33 cellular contexts compared by ENCODE assay signal in genomic region chr5:110018509-110018908, GRCh38.
"Had no signal": no experiment of that assay in that cellular context is flagged by ENCODE, and none has a peak within 500 bp of the region (broad histone marks: within the 10 kb centered on the region; RNA-seq: fewer than 3 reads in every experiment).

No MANE protein-coding gene starts in this region.

- ATAC-seq: activated CD4-positive, CD25-positive, alpha-beta regulatory T cell treated with anti-CD3 and anti-CD28 coated beads, Interleukin-2, amount 50 U/mL, for 24 hours; activated CD8-positive, alpha-beta T cell treated with anti-CD3 and anti-CD28 coated beads for 36 hours; activated T-cell treated with anti-CD3 and anti-CD28 coated beads, Interleukin-2, amount 50 U/mL, for 4 hours; activated T-helper 17 cell treated with anti-CD3 and anti-CD28 coated beads, Interleukin-2, amount 50 U/mL, for 72 hours; effector memory CD8-positive, alpha-beta T cell; foreskin keratinocyte; gastrocnemius medialis; T-helper 17 cell had no signal

- H3K27ac ChIP-seq: brain microvascular endothelial cell, coronary artery, esophagus muscularis mucosa, foreskin keratinocyte, gastrocnemius medialis, WERI-Rb-1 had no signal

- H3K9me3 ChIP-seq: esophagus muscularis mucosa, gastrocnemius medialis had no signal

- H3K4me3 Mint-ChIP-seq: activated B cell treated with CpG ODN at 0.5 μM for 24 hours; activated CD8-positive, alpha-beta T cell treated with anti-CD3 and anti-CD28 coated beads for 36 hours; activated naive CD8-positive, alpha-beta T cell; activated T-cell treated with anti-CD3 and anti-CD28 coated beads, Interleukin-2, amount 50 U/mL, for 4 hours; activated T-helper 17 cell treated with anti-CD3 and anti-CD28 coated beads, Interleukin-2, amount 50 U/mL, for 72 hours; central memory CD8-positive, alpha-beta T cell; effector memory CD8-positive, alpha-beta T cell; T-helper 17 cell; T-helper 2 cell treated with Interferon-gamma antibody and Interleukin-4, amounts not matched to agents 5 μg/mL and 100 μg/mL, for 36 hours had no signal

- H3K4me3 ChIP-seq: coronary artery, esophagus muscularis mucosa, gastrocnemius medialis had no signal

- H3K4me1 Mint-ChIP-seq: activated B cell treated with CpG ODN at 0.5 μM for 24 hours; activated T-helper 17 cell treated with anti-CD3 and anti-CD28 coated beads, Interleukin-2, amount 50 U/mL, for 72 hours; central memory CD8-positive, alpha-beta T cell; T-helper 17 cell had no signal

- FAIRE-seq: astrocyte, bronchial epithelial cell had no signal

- H3K4me1 ChIP-seq: esophagus muscularis mucosa, foreskin keratinocyte, gastrocnemius medialis had no signal

- H3K27me3 Mint-ChIP-seq: activated B cell treated with CpG ODN at 0.5 μM for 24 hours; activated CD8-positive, alpha-beta T cell treated with anti-CD3 and anti-CD28 coated beads for 36 hours; activated naive CD8-positive, alpha-beta T cell; T-helper 17 cell had no signal

- H3K27me3 ChIP-seq: brain microvascular endothelial cell, esophagus muscularis mucosa, foreskin keratinocyte, gastrocnemius medialis had no signal

- DNase-seq: activated B cell treated with CpG ODN at 0.5 μM for 24 hours; activated CD4-positive, alpha-beta T cell treated with anti-CD3 and anti-CD28 coated beads for 48 hours; activated CD4-positive, alpha-beta T cell treated with anti-CD3 and anti-CD28 coated beads, Interleukin-2, amount 50 U/mL, for 1 hour; activated CD4-positive, alpha-beta T cell treated with anti-CD3 and anti-CD28 coated beads, Interleukin-2, amount 50 U/mL, for 48 hours; activated CD8-positive, alpha-beta memory T cell treated with anti-CD3 and anti-CD28 coated beads for 24 hours; activated CD8-positive, alpha-beta T cell treated with anti-CD3 and anti-CD28 coated beads for 36 hours; activated effector memory CD4-positive, alpha-beta T cell treated with Interleukin-2 at 50 U/mL for 16 hours; activated gamma-delta T cell treated with Interleukin-2 at 50 U/mL for 16 hours; activated naive CD4-positive, alpha-beta T cell treated with anti-CD3 and anti-CD28 coated beads, Interleukin-2, amount 50 U/mL, for 16 hours; activated naive CD4-positive, alpha-beta T cell treated with Interleukin-2 at 50 U/mL for 16 hours; activated T-cell treated with anti-CD3 and anti-CD28 coated beads, Interleukin-2, amount 50 U/mL, for 4 hours; amniotic stem cell; anterior cingulate cortex; brain microvascular endothelial cell; dermis blood vessel endothelial cell; effector CD4-positive, alpha-beta T cell; effector memory CD8-positive, alpha-beta T cell; erythroblast; foreskin keratinocyte; gastrocnemius medialis; T-helper 1 cell; T-helper 17 cell; T1000; WERI-Rb-1 had no signal

- H3K27ac Mint-ChIP-seq: activated B cell treated with CpG ODN at 0.5 μM for 24 hours; activated CD8-positive, alpha-beta T cell treated with anti-CD3 and anti-CD28 coated beads for 36 hours; activated naive CD8-positive, alpha-beta T cell; activated T-helper 17 cell treated with anti-CD3 and anti-CD28 coated beads, Interleukin-2, amount 50 U/mL, for 72 hours; effector memory CD8-positive, alpha-beta T cell; T-helper 17 cell; T-helper 2 cell treated with Interferon-gamma antibody and Interleukin-4, amounts not matched to agents 5 μg/mL and 100 μg/mL, for 36 hours had no signal

- H3K9me3 Mint-ChIP-seq: activated B cell treated with CpG ODN at 0.5 μM for 24 hours; activated CD8-positive, alpha-beta T cell treated with anti-CD3 and anti-CD28 coated beads for 36 hours; activated T-cell treated with anti-CD3 and anti-CD28 coated beads, Interleukin-2, amount 50 U/mL, for 4 hours; central memory CD8-positive, alpha-beta T cell; effector memory CD8-positive, alpha-beta T cell; T-helper 2 cell treated with Interferon-gamma antibody and Interleukin-4, amounts not matched to agents 5 μg/mL and 100 μg/mL, for 36 hours had no signal

- H3K36me3 ChIP-seq: brain microvascular endothelial cell, esophagus muscularis mucosa, gastrocnemius medialis had no signal
